Comparison of ENCODE assay signal across 8 cellular contexts in genomic region chr11:118998822-118999221, GRCh38. TPM values are rescaled to one million over a fixed set of nuclear protein-coding genes. Genes with fewer than 3 reads are reported as not detected.
A peak's percentile ranks its signal among the peaks of the same experiment; 100 is the strongest.
DNase-seq lines count a peak whose midpoint lies in the region; ATAC-seq, FAIRE-seq and TF ChIP-seq lines count a peak whose summit lies in the region.

No MANE protein-coding gene starts in this region.

- peak overlapping the region; percentile 91 to 100 (median 97) for H3K4me3 Mint-ChIP-seq in CD4-positive, CD25-positive, alpha-beta regulatory T cell

- peak overlapping the region; percentile 96 to 99 (median 99) for H3K27ac Mint-ChIP-seq in CD4-positive, CD25-positive, alpha-beta regulatory T cell

- no peaks in the 10 kb centered on the region for H3K27me3 ChIP-seq in CD4-positive, CD25-positive, alpha-beta regulatory T cell (ENCODE audit: control insufficient read depth, insufficient read depth, low read length)
- H3K27me3 ChIP-seq in KMS-11 (ENCODE audit: insufficient read depth, low read depth), result no peaks in the 10 kb centered on the region
- H3K27me3 ChIP-seq in bronchial epithelial cell (ENCODE audit: control insufficient read depth, insufficient read depth, low read length), result no peaks in the 10 kb centered on the region
- no peaks in the 10 kb centered on the region for H3K27me3 ChIP-seq in mesendoderm (ENCODE audit: insufficient read depth, low read length, poor library complexity)

- peaks cover 27% of the 10 kb centered on the region for H3K4me1 ChIP-seq in CD4-positive, CD25-positive, alpha-beta regulatory T cell (ENCODE audit: control insufficient read depth, insufficient read depth, low read length, poor library complexity, severe bottlenecking)
- H3K4me1 ChIP-seq in KMS-11 (ENCODE audit: low read depth, poor library complexity, severe bottlenecking) (no peaks in the 10 kb centered on the region), mesendoderm (ENCODE audit: control insufficient read depth, low read depth, low read length) (peaks cover 2% of the 10 kb centered on the region)

- H3K36me3 ChIP-seq in CD4-positive, CD25-positive, alpha-beta regulatory T cell (ENCODE audit: control insufficient read depth, insufficient read depth, low read length), result peaks cover 33% of the 10 kb centered on the region
- H3K36me3 ChIP-seq in KMS-11 (ENCODE audit: insufficient read depth), result peaks cover 4% of the 10 kb centered on the region; the same call in 1 of the 2 replicates
- H3K36me3 ChIP-seq in bronchial epithelial cell (ENCODE audit: control insufficient read depth, insufficient read depth, low read length), result peaks cover 3% of the 10 kb centered on the region
- no peaks in the 10 kb centered on the region for H3K36me3 ChIP-seq in mesendoderm (ENCODE audit: control insufficient read depth, insufficient read depth, low read length)

- H3K4me3 ChIP-seq in CD4-positive, CD25-positive, alpha-beta regulatory T cell (ENCODE audit: low read depth, low read length), result peak overlapping the region; percentile 94
- H3K4me3 ChIP-seq in KMS-11 (IDR thresholded peaks at IDR 0.05; ENCODE audit: insufficient read depth, low read depth, low read length) (no peak overlapping the region), bronchial epithelial cell (ENCODE audit: low read depth, low read length) (peak overlapping the region; percentile 65), mesendoderm (ENCODE audit: low read length) (peak overlapping the region; percentile 92)

- peaks cover 5% of the 10 kb centered on the region for H3K27me3 Mint-ChIP-seq in CD4-positive, CD25-positive, alpha-beta regulatory T cell

- H3K9me3 Mint-ChIP-seq in CD4-positive, CD25-positive, alpha-beta regulatory T cell, result no peaks in the 10 kb centered on the region

- no peak overlapping the region for H4K8ac ChIP-seq in mesendoderm (ENCODE audit: low read depth, low read length)

- no peak overlapping the region for H2BK15ac ChIP-seq in mesendoderm (replicated peaks; ENCODE audit: low read depth)

- H3K4me1 Mint-ChIP-seq in CD4-positive, CD25-positive, alpha-beta regulatory T cell, result peaks cover 17 to 48% (median 24%) of the 10 kb centered on the region in 4 donors

- H3K9me3 ChIP-seq in CD4-positive, CD25-positive, alpha-beta regulatory T cell (ENCODE audit: control insufficient read depth in 2 of 2, low read length in 2 of 2), result no peaks in the 10 kb centered on the region

- H3K56ac ChIP-seq in mesendoderm (ENCODE audit: low read length), result peak overlapping the region; percentile 98

- H3K79me2 ChIP-seq in KMS-11 (ENCODE audit: insufficient read depth, low read depth) (no peaks in the 10 kb centered on the region), mesendoderm (ENCODE audit: control insufficient read depth, insufficient read depth, low read length) (peaks cover 8% of the 10 kb centered on the region)

- WGBS in mesendoderm (ENCODE audit: extremely low coverage, insufficient coverage, low lambda C conversion rate), result no CpG with 5 or more reads among the region's 6 CpGs

- no peak for FAIRE-seq in bronchial epithelial cell (lab: Jason Lieb, UNC)

- H3K36me3 Mint-ChIP-seq in CD4-positive, CD25-positive, alpha-beta regulatory T cell, result peaks cover 21% of the 10 kb centered on the region

- ATAC-seq in CD4-positive, CD25-positive, alpha-beta regulatory T cell (ENCODE audit: low read depth in 2 of 2), result no peak
- ATAC-seq in HG03159 (IDR thresholded peaks at IDR 0.05; ENCODE audit: unreplicated experiment), result no peak
- no peak for ATAC-seq in GM18870 (IDR thresholded peaks at IDR 0.05; ENCODE audit: unreplicated experiment)

- peak overlapping the region; percentile 86 for H3K27ac ChIP-seq in CD4-positive, CD25-positive, alpha-beta regulatory T cell (ENCODE audit: insufficient read depth, low read length, poor library complexity, severe bottlenecking)
- H3K27ac ChIP-seq in KMS-11 (no peak overlapping the region), mesendoderm (ENCODE audit: low read depth, low read length) (peak overlapping the region; percentile 60)

- H3K79me1 ChIP-seq in mesendoderm (ENCODE audit: low read length), result peaks cover 13% of the 10 kb centered on the region

- peak overlapping the region; percentile 66 for H3K4ac ChIP-seq in mesendoderm (ENCODE audit: low read depth, low read length)

- H3K9ac ChIP-seq in KMS-11 (no peak overlapping the region), mesendoderm (ENCODE audit: low read length) (peak overlapping the region; percentile 91)

- H4K20me1 ChIP-seq in KMS-11 (ENCODE audit: insufficient read depth), result no peaks in the 10 kb centered on the region

- peak overlapping the region; percentile 57 for H3K18ac ChIP-seq in mesendoderm (ENCODE audit: low read length)

- H4K5ac ChIP-seq in mesendoderm (ENCODE audit: low read length), result no peak overlapping the region

- H3K23ac ChIP-seq in mesendoderm (ENCODE audit: low read length), result no peak overlapping the region

- peak overlapping the region; percentile 63; the same call in 1 of the 2 replicates for H3K4me2 ChIP-seq in KMS-11
- peak overlapping the region; percentile 99 for H3K4me2 ChIP-seq in mesendoderm (ENCODE audit: low read length)

- DNase-seq in CD4-positive, CD25-positive, alpha-beta regulatory T cell, result no peak
- DNase-seq in bronchial epithelial cell (ENCODE audit: low read depth) (peak; percentile 78), mesendoderm (peak; percentile 93), NCI-H446 treated with DMSO at 0.1 percent for 48 hours (lab: John Stamatoyannopoulos, UW) (no peak), inferior parietal cortex (ENCODE audit: extremely low spot score) (no peak)

- TF ChIP-seq CTCF in KMS-11 (conservative IDR thresholded peaks at IDR 0.05; ENCODE audit: low read depth, low read length) (no peak), bronchial epithelial cell (IDR thresholded peaks at IDR 0.05; ENCODE audit: insufficient read depth, low read length, severe bottlenecking) (no peak)

- H2AFZ ChIP-seq in KMS-11 (ENCODE audit: low read depth), result no peak overlapping the region

- no peak overlapping the region for H2BK120ac ChIP-seq in mesendoderm (ENCODE audit: low read depth, low read length)

- no peak overlapping the region for H2AK5ac ChIP-seq in mesendoderm (ENCODE audit: low read length)

- no peak overlapping the region for H2BK5ac ChIP-seq in mesendoderm (ENCODE audit: low read length)

RNA-seq across cellular contexts. Expression of gene CENATAC, which starts 0.9 kb away (rescaled TPM):
- total RNA-seq in CD4-positive, CD25-positive, alpha-beta regulatory T cell, result 116 TPM
- polyA plus RNA-seq in CD4-positive, CD25-positive, alpha-beta regulatory T cell, result 10 to 100 TPM in 3 of 4 donors, 1 to 10 TPM in 1; 10.0 to 14.4 (median 11.9) TPM
- 21.3 and 22.5 TPM in 2 replicates for total RNA-seq in bronchial epithelial cell
- 27.9 TPM for polyA plus RNA-seq in mesendoderm (2013, experiment 1 of 2)
- polyA plus RNA-seq in mesendoderm (2013, experiment 2 of 2), result 28.6 TPM

RNA-seq across cellular contexts. Expression of gene RPS25, which starts 19.3 kb away (rescaled TPM):
- total RNA-seq in CD4-positive, CD25-positive, alpha-beta regulatory T cell, result 1,801 TPM
- polyA plus RNA-seq in CD4-positive, CD25-positive, alpha-beta regulatory T cell, result 1,000 to 10,000 TPM; 3,291 to 5,953 (median 5,138) TPM
- 529 and 1,126 TPM in 2 replicates for total RNA-seq in bronchial epithelial cell
- 2,936 TPM for polyA plus RNA-seq in mesendoderm (2013, experiment 1 of 2)
- polyA plus RNA-seq in mesendoderm (2013, experiment 2 of 2), result 2,849 TPM

RNA-seq across cellular contexts. Expression of gene TRAPPC4, which starts 19.7 kb away (rescaled TPM):
- 82.9 TPM for total RNA-seq in CD4-positive, CD25-positive, alpha-beta regulatory T cell
- polyA plus RNA-seq in CD4-positive, CD25-positive, alpha-beta regulatory T cell, result 100 to 1,000 TPM; 135 to 179 (median 151) TPM
- 115 and 123 TPM in 2 replicates for total RNA-seq in bronchial epithelial cell
- 94.7 TPM for polyA plus RNA-seq in mesendoderm (2013, experiment 1 of 2)
- polyA plus RNA-seq in mesendoderm (2013, experiment 2 of 2), result 93.7 TPM

RNA-seq across cellular contexts. Expression of gene FOXR1, which starts 27.3 kb away (rescaled TPM):
- not detected for total RNA-seq in CD4-positive, CD25-positive, alpha-beta regulatory T cell
- polyA plus RNA-seq in CD4-positive, CD25-positive, alpha-beta regulatory T cell, result not detected
- total RNA-seq in bronchial epithelial cell, result not detected in 2 replicates
- 0.04 TPM for polyA plus RNA-seq in mesendoderm (2013, experiment 1 of 2)
- not detected for polyA plus RNA-seq in mesendoderm (2013, experiment 2 of 2)

RNA-seq across cellular contexts. Expression of gene SLC37A4, which starts 31.9 kb away (rescaled TPM):
- total RNA-seq in CD4-positive, CD25-positive, alpha-beta regulatory T cell, result 6.8 TPM
- polyA plus RNA-seq in CD4-positive, CD25-positive, alpha-beta regulatory T cell, result 10 to 100 TPM in 3 of 4 donors, 1 to 10 TPM in 1; 6.9 to 14.7 (median 10.8) TPM
- total RNA-seq in bronchial epithelial cell, result 9.9 and 11.6 TPM in 2 replicates
- polyA plus RNA-seq in mesendoderm (2013, experiment 1 of 2), result 19.7 TPM
- polyA plus RNA-seq in mesendoderm (2013, experiment 2 of 2), result 18.9 TPM

Comparison
In these comparisons a context has a peak if more than half of its experiments do, and no peak if none do; other contexts are left out.
1. DNase-seq: peak in bronchial epithelial cell (single experiment) and mesendoderm (single experiment); none in CD4-positive, CD25-positive, alpha-beta regulatory T cell (0 of 3), NCI-H446 treated with DMSO at 0.1 percent for 48 hours (single experiment) and inferior parietal cortex (single experiment).